ENCODE assay signal across 1 cellular context in the genomic region with DNA sequence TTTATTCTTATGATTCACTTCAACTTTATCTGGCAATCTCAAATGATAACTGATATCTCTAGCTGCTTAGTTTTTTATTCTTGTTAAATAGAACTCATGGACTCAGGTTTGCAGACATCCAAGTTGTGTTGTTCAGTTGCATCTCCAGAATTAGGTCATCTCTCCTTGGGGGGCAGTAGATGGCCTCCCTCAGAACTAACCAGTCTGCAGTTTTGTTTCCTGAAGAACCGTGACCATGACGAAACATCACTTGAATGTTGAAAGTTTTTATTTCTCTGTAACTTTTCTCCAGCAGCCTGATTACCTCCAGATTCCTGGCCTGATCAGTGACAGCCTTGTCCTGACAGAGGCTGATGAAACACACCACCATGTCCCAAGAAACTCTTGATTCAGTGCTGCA.
TF ChIP-seq lines count a peak whose summit lies in the region.

No MANE protein-coding gene starts in this region.

TF ChIP-seq in GM23338, 12 proteins besides CTCF, POLR2A, EP300 and RAD21 (continued from another document):
- TF ChIP-seq, protein P1, sequence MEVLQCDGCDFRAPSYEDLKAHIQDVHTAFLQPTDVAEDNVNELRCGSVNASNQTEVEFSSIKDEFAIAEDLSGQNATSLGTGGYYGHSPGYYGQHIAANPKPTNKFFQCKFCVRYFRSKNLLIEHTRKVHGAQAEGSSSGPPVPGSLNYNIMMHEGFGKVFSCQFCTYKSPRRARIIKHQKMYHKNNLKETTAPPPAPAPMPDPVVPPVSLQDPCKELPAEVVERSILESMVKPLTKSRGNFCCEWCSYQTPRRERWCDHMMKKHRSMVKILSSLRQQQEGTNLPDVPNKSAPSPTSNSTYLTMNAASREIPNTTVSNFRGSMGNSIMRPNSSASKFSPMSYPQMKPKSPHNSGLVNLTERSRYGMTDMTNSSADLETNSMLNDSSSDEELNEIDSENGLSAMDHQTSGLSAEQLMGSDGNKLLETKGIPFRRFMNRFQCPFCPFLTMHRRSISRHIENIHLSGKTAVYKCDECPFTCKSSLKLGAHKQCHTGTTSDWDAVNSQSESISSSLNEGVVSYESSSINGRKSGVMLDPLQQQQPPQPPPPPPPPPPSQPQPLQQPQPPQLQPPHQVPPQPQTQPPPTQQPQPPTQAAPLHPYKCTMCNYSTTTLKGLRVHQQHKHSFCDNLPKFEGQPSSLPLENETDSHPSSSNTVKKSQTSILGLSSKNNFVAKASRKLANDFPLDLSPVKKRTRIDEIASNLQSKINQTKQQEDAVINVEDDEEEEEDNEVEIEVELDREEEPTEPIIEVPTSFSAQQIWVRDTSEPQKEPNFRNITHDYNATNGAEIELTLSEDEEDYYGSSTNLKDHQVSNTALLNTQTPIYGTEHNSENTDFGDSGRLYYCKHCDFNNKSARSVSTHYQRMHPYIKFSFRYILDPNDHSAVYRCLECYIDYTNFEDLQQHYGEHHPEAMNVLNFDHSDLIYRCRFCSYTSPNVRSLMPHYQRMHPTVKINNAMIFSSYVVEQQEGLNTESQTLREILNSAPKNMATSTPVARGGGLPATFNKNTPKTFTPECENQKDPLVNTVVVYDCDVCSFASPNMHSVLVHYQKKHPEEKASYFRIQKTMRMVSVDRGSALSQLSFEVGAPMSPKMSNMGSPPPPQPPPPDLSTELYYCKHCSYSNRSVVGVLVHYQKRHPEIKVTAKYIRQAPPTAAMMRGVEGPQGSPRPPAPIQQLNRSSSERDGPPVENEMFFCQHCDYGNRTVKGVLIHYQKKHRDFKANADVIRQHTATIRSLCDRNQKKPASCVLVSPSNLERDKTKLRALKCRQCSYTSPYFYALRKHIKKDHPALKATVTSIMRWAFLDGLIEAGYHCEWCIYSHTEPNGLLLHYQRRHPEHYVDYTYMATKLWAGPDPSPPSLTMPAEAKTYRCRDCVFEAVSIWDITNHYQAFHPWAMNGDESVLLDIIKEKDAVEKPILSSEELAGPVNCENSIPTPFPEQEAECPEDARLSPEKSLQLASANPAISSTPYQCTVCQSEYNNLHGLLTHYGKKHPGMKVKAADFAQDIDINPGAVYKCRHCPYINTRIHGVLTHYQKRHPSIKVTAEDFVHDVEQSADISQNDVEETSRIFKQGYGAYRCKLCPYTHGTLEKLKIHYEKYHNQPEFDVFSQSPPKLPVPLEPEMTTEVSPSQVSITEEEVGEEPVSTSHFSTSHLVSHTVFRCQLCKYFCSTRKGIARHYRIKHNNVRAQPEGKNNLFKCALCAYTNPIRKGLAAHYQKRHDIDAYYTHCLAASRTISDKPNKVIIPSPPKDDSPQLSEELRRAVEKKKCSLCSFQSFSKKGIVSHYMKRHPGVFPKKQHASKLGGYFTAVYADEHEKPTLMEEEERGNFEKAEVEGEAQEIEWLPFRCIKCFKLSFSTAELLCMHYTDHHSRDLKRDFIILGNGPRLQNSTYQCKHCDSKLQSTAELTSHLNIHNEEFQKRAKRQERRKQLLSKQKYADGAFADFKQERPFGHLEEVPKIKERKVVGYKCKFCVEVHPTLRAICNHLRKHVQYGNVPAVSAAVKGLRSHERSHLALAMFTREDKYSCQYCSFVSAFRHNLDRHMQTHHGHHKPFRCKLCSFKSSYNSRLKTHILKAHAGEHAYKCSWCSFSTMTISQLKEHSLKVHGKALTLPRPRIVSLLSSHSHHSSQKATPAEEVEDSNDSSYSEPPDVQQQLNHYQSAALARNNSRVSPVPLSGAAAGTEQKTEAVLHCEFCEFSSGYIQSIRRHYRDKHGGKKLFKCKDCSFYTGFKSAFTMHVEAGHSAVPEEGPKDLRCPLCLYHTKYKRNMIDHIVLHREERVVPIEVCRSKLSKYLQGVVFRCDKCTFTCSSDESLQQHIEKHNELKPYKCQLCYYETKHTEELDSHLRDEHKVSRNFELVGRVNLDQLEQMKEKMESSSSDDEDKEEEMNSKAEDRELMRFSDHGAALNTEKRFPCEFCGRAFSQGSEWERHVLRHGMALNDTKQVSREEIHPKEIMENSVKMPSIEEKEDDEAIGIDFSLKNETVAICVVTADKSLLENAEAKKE (CRISPR knock-in tag; IDR thresholded peaks at IDR 0.05), result no peak
- TF ChIP-seq STAT1 (IDR thresholded peaks at IDR 0.05; ENCODE audit: unreplicated experiment) (no peak), CREB1 (CRISPR knock-in tag; IDR thresholded peaks at IDR 0.05; ENCODE audit: low read depth) (no peak), EZH2phosphoT487 (IDR thresholded peaks at IDR 0.05; ENCODE audit: unreplicated experiment) (no peak), JUNB (IDR thresholded peaks at IDR 0.05; ENCODE audit: unreplicated experiment) (no peak)
